In genomic region chr11:64245797-64246623, GRCh38 we compare ENCODE assay signal across 8 cellular contexts. TPM values are rescaled to one million over a fixed set of nuclear protein-coding genes. Genes with fewer than 3 reads are reported as not detected.
DNase-seq lines count a peak whose midpoint lies in the region; ATAC-seq, FAIRE-seq and TF ChIP-seq lines count a peak whose summit lies in the region.

No MANE protein-coding gene starts in this region.

- H3K4me3 ChIP-seq in A549: peak overlapping the region; percentile 84
- peak overlapping the region; percentile 78 for H3K4me3 ChIP-seq in HAP-1
- peak overlapping the region; percentile 47 to 52 for H3K4me3 ChIP-seq in prostate gland

- TF ChIP-seq RAD21 in A549 (conservative IDR thresholded peaks at IDR 0.05 in 1 of 2, IDR thresholded peaks at IDR 0.05 in 1 of 2): no peak

- WGBS in A549 (ENCODE audit: missing lambda C conversion rate): under 1% methylated on average over 28 of the region's 47 CpGs
- under 1% methylated on average over 46 of the region's 47 CpGs for WGBS in prostate gland

- CTCF ChIA-PET in A549 (lab: Yijun Ruan, JAX): interaction anchor here (0.8 to 12.2 kb wide), 12 partner anchors 10 to 109 kb away, joined by 3 to 220 read pairs (median 5); partner anchors contain the start of genes BAD, CATSPERZ, ESRRA and NUDT22

- H3K27ac ChIP-seq in A549 (peak overlapping the region; percentile 99 to 100), prostate gland (peak overlapping the region; percentile 71 to 84)

- H3K4me2 ChIP-seq in A549: peak overlapping the region; percentile 100

- peaks cover 28% of the 10 kb centered on the region for H3K36me3 ChIP-seq in HAP-1 (replicated peaks)
- no peaks in the 10 kb centered on the region for H3K36me3 ChIP-seq in prostate gland

- H3K4me1 ChIP-seq in A549 (peaks cover 45% of the 10 kb centered on the region), HAP-1 (peaks cover 20% of the 10 kb centered on the region), prostate gland (replicated peaks) (peaks cover 15% of the 10 kb centered on the region)

- H3K27me3 ChIP-seq in HAP-1 (ENCODE audit: low read depth) (no peaks in the 10 kb centered on the region), prostate gland (replicated peaks; ENCODE audit: insufficient read depth) (no peaks in the 10 kb centered on the region)

- peak; percentile 6 to 12; a peak in 5 of 6 replicates for ATAC-seq in A549
- no peak for ATAC-seq in Right ventricle myocardium superior (ENCODE audit: poor library complexity)
- no peak for ATAC-seq in HG03095 (IDR thresholded peaks at IDR 0.05; ENCODE audit: unreplicated experiment)

- no peak for TF ChIP-seq EP300 in A549 (IDR thresholded peaks at IDR 0.05)

- no peaks in the 10 kb centered on the region for H3K9me3 ChIP-seq in A549
- H3K9me3 ChIP-seq in HAP-1: no peaks in the 10 kb centered on the region
- no peaks in the 10 kb centered on the region for H3K9me3 ChIP-seq in prostate gland

- POLR2A ChIA-PET in A549 (lab: Yijun Ruan, JAX): interaction anchor here (1.1 to 6.0 kb wide), 5 partner anchors 24 to 60 kb away, joined by 3 to 53 read pairs (median 10); partner anchors contain the start of genes ESRRA and STIP1

- no peak for FAIRE-seq in A549 (lab: Jason Lieb, UNC)

- TF ChIP-seq CTCF in A549 (IDR thresholded peaks at IDR 0.05) (no peak), prostate gland (IDR thresholded peaks at IDR 0.05) (no peak)

- in situ Hi-C loops in HAP-1 (cut with MboI; ENCODE audit: low sequenced_read_pairs): no loop called here

- peak; percentile 92 for TF ChIP-seq POLR2A in A549 (IDR thresholded peaks at IDR 0.05; ENCODE audit: low read length)
- peak; percentile 38 for TF ChIP-seq POLR2A in prostate gland (IDR thresholded peaks at IDR 0.05)

- intact Hi-C loops in Right ventricle myocardium superior (cut with DNase I) (no loop called here), prostate gland (cut with DNase I) (no loop called here)

- DNase-seq in A549 (ENCODE audit: low read depth in 1 of 2, low spot score in 1 of 2) (peak; percentile 88 to 91), HAP-1 (ENCODE audit: low spot score in 2 of 2) (peak; percentile 11 to 68), RPMI7951 (ENCODE audit: low read depth) (peak; percentile 98), Right ventricle myocardium superior (peak; percentile 80), prostate gland (ENCODE audit: low spot score) (no peak), COR-L47 (lab: John Stamatoyannopoulos, UW) (no peak)
- DNase-seq in activated naive CD4-positive, alpha-beta T cell treated with Interleukin-2 at 50 U/mL for 16 hours: peak; percentile 84

TF ChIP-seq in A549, 52 proteins besides CTCF, POLR2A, EP300 and RAD21:
- TF ChIP-seq HES2 (IDR thresholded peaks at IDR 0.05) (no peak), HEYL (CRISPR knock-in tag; IDR thresholded peaks at IDR 0.05) (no peak), CHD4 (IDR thresholded peaks at IDR 0.05; ENCODE audit: borderline replicate concordance) (no peak), TP53 (CRISPR knock-in tag; IDR thresholded peaks at IDR 0.05) (peak; percentile 50; the same call in 1 of the 2 replicates), RARB (CRISPR knock-in tag; IDR thresholded peaks at IDR 0.05) (no peak), FOSL2 (IDR thresholded peaks at IDR 0.05) (peak; percentile 47; the same call in 1 of the 2 replicates), FOSL2 (CRISPR knock-in tag; IDR thresholded peaks at IDR 0.05) (peak; percentile 94), MAFK (IDR thresholded peaks at IDR 0.05; ENCODE audit: partially characterized antibody) (no peak), RCOR1 (IDR thresholded peaks at IDR 0.05; ENCODE audit: low read depth, low read length) (no peak), ZNF302 (CRISPR knock-in tag; IDR thresholded peaks at IDR 0.05) (no peak), MAX (IDR thresholded peaks at IDR 0.05) (peak; percentile 68), ATOH8 (CRISPR knock-in tag; IDR thresholded peaks at IDR 0.05; ENCODE audit: low read depth) (no peak), GATA3 (IDR thresholded peaks at IDR 0.05; ENCODE audit: borderline replicate concordance) (peak; percentile 56; the same call in 1 of the 2 replicates), JUN (IDR thresholded peaks at IDR 0.05) (no peak; a peak in 2 of 5 replicates), BHLHE40 (IDR thresholded peaks at IDR 0.05; ENCODE audit: low read depth, low read length) (no peak), EHF (CRISPR knock-in tag; IDR thresholded peaks at IDR 0.05) (no peak), KDM1A (IDR thresholded peaks at IDR 0.05; ENCODE audit: low read depth) (no peak), HDAC2 (IDR thresholded peaks at IDR 0.05) (no peak)
- TF ChIP-seq, protein P1, sequence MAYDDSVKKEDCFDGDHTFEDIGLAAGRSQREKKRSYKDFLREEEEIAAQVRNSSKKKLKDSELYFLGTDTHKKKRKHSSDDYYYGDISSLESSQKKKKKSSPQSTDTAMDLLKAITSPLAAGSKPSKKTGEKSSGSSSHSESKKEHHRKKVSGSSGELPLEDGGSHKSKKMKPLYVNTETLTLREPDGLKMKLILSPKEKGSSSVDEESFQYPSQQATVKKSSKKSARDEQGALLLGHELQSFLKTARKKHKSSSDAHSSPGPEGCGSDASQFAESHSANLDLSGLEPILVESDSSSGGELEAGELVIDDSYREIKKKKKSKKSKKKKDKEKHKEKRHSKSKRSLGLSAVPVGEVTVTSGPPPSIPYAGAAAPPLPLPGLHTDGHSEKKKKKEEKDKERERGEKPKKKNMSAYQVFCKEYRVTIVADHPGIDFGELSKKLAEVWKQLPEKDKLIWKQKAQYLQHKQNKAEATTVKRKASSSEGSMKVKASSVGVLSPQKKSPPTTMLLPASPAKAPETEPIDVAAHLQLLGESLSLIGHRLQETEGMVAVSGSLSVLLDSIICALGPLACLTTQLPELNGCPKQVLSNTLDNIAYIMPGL (CRISPR knock-in tag; IDR thresholded peaks at IDR 0.05; ENCODE audit: borderline replicate concordance): no peak; the same call in 1 of the 2 replicates

RNA-seq across cellular contexts. Expression of gene PPP1R14B, which starts 0.7 kb away (rescaled TPM):
- polyA plus RNA-seq in A549 (2011; rRNA removed) (129 and 154 TPM in 2 replicates), A549 (2017; fragmentation: RNase III; extraction: RNeasy Plus Mini Kit Qiagen cat#74134 plus additional on column Dnase treatment) (152 to 155 TPM (median 152 TPM) in 3 replicates)
- 385 and 411 TPM in 2 replicates for polyA plus RNA-seq in A549 (2012; cell fraction: cytosol; rRNA removed)
- polyA plus RNA-seq in A549 (2012; cell fraction: nucleus; rRNA removed): 243 and 262 TPM in 2 replicates
- 77.8 and 94.5 TPM in 2 replicates for polyA minus RNA-seq in A549 (2011; rRNA and poly(A)+ RNA removed)
- total RNA-seq in RPMI7951 (2014; rRNA removed; shearing (Covaris generic)): 418 and 531 TPM in 2 replicates
- total RNA-seq in Right ventricle myocardium superior (123 TPM), prostate gland (10 to 100 TPM; 60.5 to 69.3 TPM)

RNA-seq across cellular contexts. Expression of gene FKBP2, which starts 5.1 kb away (rescaled TPM):
- polyA plus RNA-seq in A549 (2011; rRNA removed) (40.5 and 41.4 TPM in 2 replicates), A549 (2017; fragmentation: RNase III; extraction: RNeasy Plus Mini Kit Qiagen cat#74134 plus additional on column Dnase treatment) (131 to 142 TPM (median 136 TPM) in 3 replicates)
- 114 and 125 TPM in 2 replicates for polyA plus RNA-seq in A549 (2012; cell fraction: cytosol; rRNA removed)
- polyA plus RNA-seq in A549 (2012; cell fraction: nucleus; rRNA removed): 54.1 and 55.7 TPM in 2 replicates
- polyA minus RNA-seq in A549 (2011; rRNA and poly(A)+ RNA removed): 27.7 and 31.9 TPM in 2 replicates
- total RNA-seq in RPMI7951 (2014; rRNA removed; shearing (Covaris generic)): 76.3 and 109 TPM in 2 replicates
- total RNA-seq in Right ventricle myocardium superior (41.6 TPM), prostate gland (100 to 1,000 TPM; 138 to 164 TPM)

RNA-seq across cellular contexts. Expression of gene PLCB3, which starts 5.3 kb away (rescaled TPM):
- 8.8 and 9.9 TPM in 2 replicates for polyA plus RNA-seq in A549 (2011; rRNA removed)
- polyA plus RNA-seq in A549 (2012; cell fraction: cytosol; rRNA removed): 22.3 and 28.0 TPM in 2 replicates
- polyA plus RNA-seq in A549 (2012; cell fraction: nucleus; rRNA removed): 55.6 and 59.6 TPM in 2 replicates
- 19.2 to 21.3 TPM (median 21.2 TPM) in 3 replicates for polyA plus RNA-seq in A549 (2017; fragmentation: RNase III; extraction: RNeasy Plus Mini Kit Qiagen cat#74134 plus additional on column Dnase treatment)
- polyA minus RNA-seq in A549 (2011; rRNA and poly(A)+ RNA removed): 17.1 and 22.3 TPM in 2 replicates
- total RNA-seq in RPMI7951 (2014; rRNA removed; shearing (Covaris generic)): 48.1 and 60.4 TPM in 2 replicates
- total RNA-seq in Right ventricle myocardium superior: 11.3 TPM
- 10 to 100 TPM; 26.3 to 43.1 TPM for total RNA-seq in prostate gland

RNA-seq across cellular contexts. Expression of gene VEGFB, which starts 11.6 kb away (rescaled TPM):
- polyA plus RNA-seq in A549 (2011; rRNA removed): 6.8 and 10.9 TPM in 2 replicates
- 21.9 and 26.1 TPM in 2 replicates for polyA plus RNA-seq in A549 (2012; cell fraction: cytosol; rRNA removed)
- polyA plus RNA-seq in A549 (2012; cell fraction: nucleus; rRNA removed): 10.8 and 17.3 TPM in 2 replicates
- polyA plus RNA-seq in A549 (2017; fragmentation: RNase III; extraction: RNeasy Plus Mini Kit Qiagen cat#74134 plus additional on column Dnase treatment): 24.6 to 26.7 TPM (median 26.5 TPM) in 3 replicates
- polyA minus RNA-seq in A549 (2011; rRNA and poly(A)+ RNA removed): 7.2 and 9.9 TPM in 2 replicates
- 45.7 and 51.3 TPM in 2 replicates for total RNA-seq in RPMI7951 (2014; rRNA removed; shearing (Covaris generic))
- 276 TPM for total RNA-seq in Right ventricle myocardium superior
- total RNA-seq in prostate gland: 10 to 100 TPM; 50.9 to 91.2 TPM

RNA-seq across cellular contexts. Expression of gene DNAJC4, which starts 15.7 kb away (rescaled TPM):
- 8.9 and 9.8 TPM in 2 replicates for polyA plus RNA-seq in A549 (2011; rRNA removed)
- 10.6 and 16.8 TPM in 2 replicates for polyA plus RNA-seq in A549 (2012; cell fraction: cytosol; rRNA removed)
- 21.2 and 25.0 TPM in 2 replicates for polyA plus RNA-seq in A549 (2012; cell fraction: nucleus; rRNA removed)
- polyA plus RNA-seq in A549 (2017; fragmentation: RNase III; extraction: RNeasy Plus Mini Kit Qiagen cat#74134 plus additional on column Dnase treatment): 12.6 to 16.6 TPM (median 16.2 TPM) in 3 replicates
- polyA minus RNA-seq in A549 (2011; rRNA and poly(A)+ RNA removed): 6.9 and 10.5 TPM in 2 replicates
- 17.2 and 23.7 TPM in 2 replicates for total RNA-seq in RPMI7951 (2014; rRNA removed; shearing (Covaris generic))
- total RNA-seq in Right ventricle myocardium superior: 58.0 TPM
- total RNA-seq in prostate gland: 10 to 100 TPM; 55.8 to 63.8 TPM

Comparison
In these comparisons a context has a peak if more than half of its experiments do, and no peak if none do; other contexts are left out.
1. ATAC-seq: peak in A549 (2 of 2); none in Right ventricle myocardium superior (single experiment) and HG03095 (single experiment).
2. DNase-seq: peak in A549 (2 of 2), HAP-1 (2 of 2), RPMI7951 (single experiment), activated naive CD4-positive, alpha-beta T cell treated with Interleukin-2 at 50 U/mL for 16 hours (single experiment) and Right ventricle myocardium superior (single experiment); none in prostate gland (single experiment) and COR-L47 (single experiment).
3. Peak in every context shown above with its lines, with median percentiles within 50 percentile points of each other: H3K4me3 ChIP-seq.